ENCODE assay signal across 13 cellular contexts in genomic region chr5:143124593-143124992, GRCh38.
A peak's percentile ranks its signal among the peaks of the same experiment; 100 is the strongest.
DNase-seq lines count a peak whose midpoint lies in the region; ATAC-seq and TF ChIP-seq lines count a peak whose summit lies in the region.
"Had no signal": no experiment of that assay in that cellular context is flagged by ENCODE, and none has a peak within 500 bp of the region (broad histone marks: within the 10 kb centered on the region; RNA-seq: fewer than 3 reads in every experiment).

No MANE protein-coding gene starts in this region.

- H3K4me1 Mint-ChIP-seq in chondrocyte (ENCODE audit: low read depth) = peaks cover 13% of the 10 kb centered on the region

- no peaks in the 10 kb centered on the region for H3K36me3 ChIP-seq in mucosa of descending colon (ENCODE audit: low read depth)

- H3K9me3 ChIP-seq in mucosa of descending colon = no peaks in the 10 kb centered on the region

- peak; percentile 46 for ATAC-seq in HG02763 (IDR thresholded peaks at IDR 0.05; ENCODE audit: unreplicated experiment)
- peak; percentile 16 for ATAC-seq in mucosa of descending colon
- ATAC-seq in GM21360 (IDR thresholded peaks at IDR 0.05; ENCODE audit: unreplicated experiment) = no peak
- no peak for ATAC-seq in GM21526 (IDR thresholded peaks at IDR 0.05; ENCODE audit: low FRiP score, unreplicated experiment)
- ATAC-seq: CD8-positive, alpha-beta T cell had no signal

- intact Hi-C loops in mucosa of descending colon (cut with DNase I, micrococcal nuclease) = no loop called here

- no peaks in the 10 kb centered on the region for H3K9me3 Mint-ChIP-seq in chondrocyte (ENCODE audit: low read depth)
- H3K9me3 Mint-ChIP-seq: activated T-cell treated with anti-CD3 and anti-CD28 coated beads, Interleukin-2, amount 50 U/mL, for 24 hours; CD8-positive, alpha-beta T cell had no signal

- peaks cover 19% of the 10 kb centered on the region for H3K4me1 ChIP-seq in mucosa of descending colon (ENCODE audit: low read depth)

- no peak overlapping the region for H3K27ac Mint-ChIP-seq in chondrocyte (ENCODE audit: unreplicated experiment)
- H3K27ac Mint-ChIP-seq: activated T-cell treated with anti-CD3 and anti-CD28 coated beads, Interleukin-2, amount 50 U/mL, for 24 hours; CD8-positive, alpha-beta T cell had no signal

- H3K4me3 Mint-ChIP-seq in chondrocyte (ENCODE audit: unreplicated experiment) = no peak overlapping the region
- H3K4me3 Mint-ChIP-seq: activated T-cell treated with anti-CD3 and anti-CD28 coated beads, Interleukin-2, amount 50 U/mL, for 24 hours; CD8-positive, alpha-beta T cell had no signal

- peaks cover 1% of the 10 kb centered on the region for H3K36me3 Mint-ChIP-seq in chondrocyte (ENCODE audit: low read depth)

- DNase-seq in NCI-H146 (lab: John Stamatoyannopoulos, UW) (peak; percentile 6), NCI-H146 treated with DMSO at 0.1 percent for 48 hours (lab: John Stamatoyannopoulos, UW; ENCODE audit: unreplicated experiment) (no peak), SIG-M5 treated with dmso at 0.1 percent for 504 hours (lab: John Stamatoyannopoulos, UW; ENCODE audit: unreplicated experiment) (peak; percentile 60), mucosa of descending colon (no peak), chondrocyte (ENCODE audit: low spot score) (no peak)
- DNase-seq: activated T-cell treated with anti-CD3 and anti-CD28 coated beads, Interleukin-2, amount 50 U/mL, for 24 hours; CD8-positive, alpha-beta T cell; NCI-H1417 treated with DMSO at 0.1 percent for 48 hours; Right ventricle myocardium superior; substantia nigra had no signal

- no peaks in the 10 kb centered on the region for H3K27me3 Mint-ChIP-seq in chondrocyte (ENCODE audit: low read depth)
- H3K27me3 Mint-ChIP-seq: activated T-cell treated with anti-CD3 and anti-CD28 coated beads, Interleukin-2, amount 50 U/mL, for 24 hours had no signal

- no peak overlapping the region for H3K4me3 ChIP-seq in mucosa of descending colon

- no peak for TF ChIP-seq CTCF in mucosa of descending colon (IDR thresholded peaks at IDR 0.05)
- no peak for TF ChIP-seq CTCF in chondrocyte (IDR thresholded peaks at IDR 0.05)

Comparison
In these comparisons a context has a peak if more than half of its experiments do, and no peak if none do; other contexts are left out.
1. DNase-seq: peak in NCI-H146 (single experiment) and SIG-M5 treated with dmso at 0.1 percent for 504 hours (single experiment); none in NCI-H146 treated with DMSO at 0.1 percent for 48 hours (single experiment), mucosa of descending colon (0 of 3) and chondrocyte (single experiment).
2. ATAC-seq: peak in HG02763 (single experiment) and mucosa of descending colon (single experiment); none in GM21360 (single experiment) and GM21526 (single experiment).